In genomic region chr5:99334936-99335335, GRCh38 we compare ENCODE assay signal across 26 cellular contexts.
"Had no signal": no experiment of that assay in that cellular context is flagged by ENCODE, and none has a peak within 500 bp of the region (broad histone marks: within the 10 kb centered on the region; RNA-seq: fewer than 3 reads in every experiment).

No MANE protein-coding gene starts in this region.

- H3K4me3 Mint-ChIP-seq: mesothelial cell of epicardium; naive B cell; natural killer cell; nephron progenitor cell; neural progenitor cell; stimulated activated naive B cell treated with anti-CD40 and anti-IgM and Interleukin-4, amounts not matched to agents 10 μg/mL and 1 μg/mL and 100 μg/mL, for 72 hours had no signal

- H3K27ac Mint-ChIP-seq: mesothelial cell of epicardium; naive B cell; natural killer cell; nephron progenitor cell; neural progenitor cell; progenitor cell of endocrine pancreas; stimulated activated naive B cell treated with anti-CD40 and anti-IgM and Interleukin-4, amounts not matched to agents 10 μg/mL and 1 μg/mL and 100 μg/mL, for 72 hours had no signal

- H3K36me3 Mint-ChIP-seq: mesothelial cell of epicardium; naive B cell; natural killer cell; neural progenitor cell; stimulated activated naive B cell treated with anti-CD40 and anti-IgM and Interleukin-4, amounts not matched to agents 10 μg/mL and 1 μg/mL and 100 μg/mL, for 72 hours had no signal

- H3K9ac ChIP-seq: neural progenitor cell, parathyroid adenoma had no signal

- H3K27ac ChIP-seq: heart right ventricle, hepatocyte, left ventricle myocardium inferior, neural progenitor cell, neutrophil, parathyroid adenoma, right atrium auricular region, right lobe of liver, skin epidermis, stomach, testis, thyroid gland, transverse colon, upper lobe of right lung had no signal

- H3K4me1 ChIP-seq: heart right ventricle, left ventricle myocardium inferior, neural progenitor cell, parathyroid adenoma, right atrium auricular region, right lobe of liver, stomach, testis, thyroid gland, transverse colon, upper lobe of right lung had no signal

- ATAC-seq: heart right ventricle; natural killer cell; stimulated activated naive B cell treated with anti-CD40 and anti-IgM and Interleukin-4, amounts not matched to agents 10 μg/mL and 1 μg/mL and 100 μg/mL, for 72 hours; stimulated activated naive CD8-positive, alpha-beta T cell treated with anti-CD3 and anti-CD28 coated beads, Interleukin-15, Interleukin-2, amounts not matched to agents 100 U/mL and 50 U/mL, for 24 hours; upper lobe of right lung had no signal

- H3K9me3 ChIP-seq: neutrophil, right lobe of liver, testis, thyroid gland had no signal

- DNase-seq: heart right ventricle; islet precursor cell; left ventricle myocardium inferior; mesendoderm; naive B cell; natural killer cell; nephron progenitor cell; occipital lobe; right lobe of liver; stimulated activated CD4-positive, alpha-beta T cell treated with anti-CD3 and anti-CD28 coated beads, Interleukin-4, amount 100 ng/mL, for 24 hours; stimulated activated naive B cell treated with anti-CD40 and anti-IgM and Interleukin-4, amounts not matched to agents 10 μg/mL and 1 μg/mL and 100 μg/mL, for 72 hours; stimulated activated naive CD8-positive, alpha-beta T cell treated with anti-CD3 and anti-CD28 coated beads, Interleukin-15, Interleukin-2, amounts not matched to agents 100 U/mL and 50 U/mL, for 24 hours; stomach; testis; thyroid gland; transverse colon; upper lobe of right lung had no signal

- H3K4me3 ChIP-seq: heart right ventricle, hepatocyte, left ventricle myocardium inferior, lung, neural progenitor cell, right atrium auricular region, right lobe of liver, skin epidermis, stomach, testis, thyroid gland, transverse colon, upper lobe of right lung had no signal

- H3K36me3 ChIP-seq: heart right ventricle, left ventricle myocardium inferior, neural progenitor cell, neutrophil, right atrium auricular region, right lobe of liver, stomach, thyroid gland, transverse colon, upper lobe of right lung had no signal

- H3K27me3 ChIP-seq: heart right ventricle, hepatocyte, neural progenitor cell, neutrophil, right atrium auricular region, right lobe of liver, stomach, testis, thyroid gland, transverse colon, upper lobe of right lung had no signal

- H3K4me1 Mint-ChIP-seq: mesothelial cell of epicardium; naive B cell; natural killer cell; nephron progenitor cell; neural progenitor cell; stimulated activated naive B cell treated with anti-CD40 and anti-IgM and Interleukin-4, amounts not matched to agents 10 μg/mL and 1 μg/mL and 100 μg/mL, for 72 hours had no signal

- H3K27me3 Mint-ChIP-seq: naive B cell; progenitor cell of endocrine pancreas; stimulated activated naive B cell treated with anti-CD40 and anti-IgM and Interleukin-4, amounts not matched to agents 10 μg/mL and 1 μg/mL and 100 μg/mL, for 72 hours had no signal
